ENCODE assay signal across 8 cellular contexts in the genomic region with DNA sequence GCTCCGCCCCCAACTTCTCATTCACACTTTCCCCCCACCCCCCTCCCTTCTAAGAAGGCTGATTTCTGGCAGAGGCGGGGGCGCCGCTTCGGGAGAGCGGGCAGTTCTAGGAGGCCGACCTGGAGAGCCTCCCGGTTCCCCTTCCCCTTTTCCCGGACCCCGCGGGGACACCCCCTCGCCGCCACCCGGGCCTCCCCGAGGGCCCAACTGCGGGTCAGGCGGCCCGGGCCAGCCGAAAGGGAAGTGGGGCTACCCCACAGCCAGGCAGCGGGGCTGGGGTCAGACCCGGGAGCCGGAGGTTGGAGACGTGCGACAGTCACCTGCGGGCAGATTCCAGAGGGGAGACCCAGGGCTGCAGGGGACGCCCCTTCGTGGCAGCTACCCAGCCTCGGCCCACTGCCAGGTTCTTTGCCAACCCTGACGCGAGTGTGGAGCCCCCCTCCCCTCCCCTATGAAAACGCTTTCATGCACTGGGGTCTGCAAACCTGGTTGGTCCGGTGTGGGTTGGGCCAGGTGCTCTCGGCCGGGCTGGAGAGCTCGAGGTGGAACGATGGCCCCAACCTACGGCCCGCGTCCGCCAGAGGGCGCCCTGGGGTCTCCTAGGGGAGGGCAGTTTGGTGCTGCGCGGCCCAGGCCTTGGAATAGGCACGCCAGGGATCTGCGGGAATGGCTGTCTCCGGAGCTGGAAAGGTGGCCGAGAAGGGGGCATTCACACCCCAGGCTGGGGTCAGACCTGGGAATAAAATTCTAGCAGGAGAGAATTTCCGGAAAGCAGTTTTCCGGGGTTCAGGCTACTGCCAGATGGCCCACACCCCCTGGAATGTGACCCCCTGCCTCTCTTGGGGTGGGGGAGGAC. TPM values are rescaled to one million over a fixed set of nuclear protein-coding genes. Genes with fewer than 3 reads are reported as not detected.
DNase-seq lines count a peak whose midpoint lies in the region; ATAC-seq and TF ChIP-seq lines count a peak whose summit lies in the region.

No MANE protein-coding gene starts in this region.

- H3K27me3 Mint-ChIP-seq in endothelial cell (ENCODE audit: unreplicated experiment) (peaks cover 5% of the 10 kb centered on the region), mesothelial cell of epicardium (ENCODE audit: low read depth) (no peaks in the 10 kb centered on the region)

- peak overlapping the region; percentile 53 for H3K9ac ChIP-seq in HUES48 (ENCODE audit: low read depth, low read length)

- H3K4me1 Mint-ChIP-seq in endothelial cell (ENCODE audit: unreplicated experiment) = peaks cover 32% of the 10 kb centered on the region
- peaks cover 59% of the 10 kb centered on the region for H3K4me1 Mint-ChIP-seq in mesothelial cell of epicardium

- peaks cover 64% of the 10 kb centered on the region for H3K4me1 ChIP-seq in HUES48 (ENCODE audit: control insufficient read depth, insufficient read depth, low read length)

- in situ Hi-C loops in ACHN (cut with HindIII; ENCODE audit: low pct_ligation_motif_present, low pct_unique_long_range_greater_than_20kb, low sequenced_read_pairs) = no loop called here

- peak overlapping the region; percentile 43 for H3K27ac Mint-ChIP-seq in endothelial cell (ENCODE audit: unreplicated experiment)
- H3K27ac Mint-ChIP-seq in mesothelial cell of epicardium = peak overlapping the region; percentile 93

- H3K9me3 Mint-ChIP-seq in endothelial cell (ENCODE audit: unreplicated experiment) (no peaks in the 10 kb centered on the region), mesothelial cell of epicardium (no peaks in the 10 kb centered on the region)

- no peaks in the 10 kb centered on the region for H3K9me3 ChIP-seq in HUES48 (ENCODE audit: control insufficient read depth, insufficient read depth, low read length)

- peaks cover 14% of the 10 kb centered on the region for H3K36me3 ChIP-seq in HUES48 (ENCODE audit: control insufficient read depth, insufficient read depth, low read length)

- H3K4me3 Mint-ChIP-seq in endothelial cell (ENCODE audit: unreplicated experiment) (peak overlapping the region; percentile 81), mesothelial cell of epicardium (peak overlapping the region; percentile 75)

- H3K36me3 Mint-ChIP-seq in endothelial cell (ENCODE audit: low read depth, unreplicated experiment) (peaks cover 9% of the 10 kb centered on the region), mesothelial cell of epicardium (peaks cover 8% of the 10 kb centered on the region)

- peak; percentile 92 for TF ChIP-seq CTCF in endothelial cell (IDR thresholded peaks at IDR 0.05; ENCODE audit: unreplicated experiment)
- peak; percentile 92 for TF ChIP-seq CTCF in mesothelial cell of epicardium (IDR thresholded peaks at IDR 0.05; ENCODE audit: unreplicated experiment)

- peaks cover 36% of the 10 kb centered on the region for H3K27me3 ChIP-seq in HUES48 (ENCODE audit: control insufficient read depth, insufficient read depth, low read length)

- peak overlapping the region; percentile 82 for H3K4me3 ChIP-seq in HUES48 (ENCODE audit: low read depth, low read length)

- H3K27ac ChIP-seq in HUES48 (ENCODE audit: low read depth, low read length) = peak overlapping the region; percentile 81

- ATAC-seq in GM18909 (IDR thresholded peaks at IDR 0.05; ENCODE audit: poor library complexity, unreplicated experiment) = peak; percentile 22

- peak; percentile 92 for DNase-seq in ACHN
- peak; percentile 63 for DNase-seq in NOMO-1 treated with dmso at 0.1 percent for 144 hours (lab: John Stamatoyannopoulos, UW; ENCODE audit: unreplicated experiment)
- DNase-seq in activated CD8-positive, alpha-beta memory T cell treated with anti-CD3 and anti-CD28 coated beads, Interleukin-2, amount 50 U/mL, for 4 hours = peak; percentile 92
- peak; percentile 100 for DNase-seq in endothelial cell (ENCODE audit: low spot score)
- peak; percentile 86 to 97 for DNase-seq in mesothelial cell of epicardium (ENCODE audit: low spot score in 2 of 2, unreplicated experiment in 2 of 2)
- peak; percentile 94 for DNase-seq in stimulated activated CD8-positive, alpha-beta memory T cell treated with anti-CD3 and anti-CD28 coated beads, Interleukin-15, amount 100 ng/mL, for 24 hours (ENCODE audit: low read depth)

RNA-seq across cellular contexts. Expression of a gene that starts 0.7 kb away (rescaled TPM):
- 30.2 TPM for total RNA-seq in endothelial cell (ENCODE audit: unreplicated experiment)
- total RNA-seq in mesothelial cell of epicardium = 45.7 to 50.0 TPM (median 49.8 TPM) in 3 replicates

RNA-seq across cellular contexts. Expression of a gene that starts 17.9 kb away (rescaled TPM):
- total RNA-seq in endothelial cell (ENCODE audit: unreplicated experiment) = 85.5 TPM
- total RNA-seq in mesothelial cell of epicardium = 62.0 to 66.5 TPM (median 62.3 TPM) in 3 replicates

Comparison
In these comparisons a context has a peak if more than half of its experiments do, and no peak if none do; other contexts are left out.
1. Peak in every context shown above with its lines: DNase-seq, ATAC-seq, H3K4me3 ChIP-seq and H3K27ac ChIP-seq.